In the genomic region with DNA sequence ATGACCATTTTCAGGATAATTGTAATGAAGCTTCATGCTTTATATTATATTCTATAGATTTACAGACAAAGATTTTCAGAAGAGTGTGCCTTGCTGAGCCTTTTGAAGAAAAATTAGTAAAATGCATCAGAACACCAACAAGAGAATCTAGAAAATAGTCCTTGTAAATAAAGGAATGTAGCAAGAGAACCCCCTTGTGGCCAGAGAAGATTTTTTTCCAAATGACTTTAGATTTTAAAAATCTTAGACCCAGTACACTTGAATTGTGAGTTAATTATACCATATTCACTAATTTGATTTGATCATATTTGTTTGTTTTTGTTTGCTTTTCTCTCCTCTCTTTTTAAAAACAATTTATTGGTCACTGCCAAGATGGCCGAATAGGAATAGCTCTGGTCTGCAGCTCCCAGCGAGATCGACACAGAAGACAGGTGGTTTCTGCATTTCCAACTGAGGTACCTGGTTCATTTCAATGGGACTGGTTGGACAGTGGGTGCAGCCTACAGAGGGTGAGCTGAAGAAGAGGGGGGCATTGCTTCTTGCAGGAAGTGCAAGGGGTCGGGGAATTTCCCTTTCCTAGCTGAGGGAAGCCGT, we compare ENCODE assay signal across 1 cellular context.
TF ChIP-seq lines count a peak whose summit lies in the region.

No MANE protein-coding gene starts in this region.

TF ChIP-seq in HepG2, 621 proteins besides CTCF, POLR2A, EP300 and RAD21 (continued from another document):
- TF ChIP-seq ZFP36 (IDR thresholded peaks at IDR 0.05; ENCODE audit: borderline replicate concordance, low read depth, low read length, partially characterized antibody) (no peak), ZNF883 (CRISPR knock-in tag; IDR thresholded peaks at IDR 0.05; ENCODE audit: not compliant biosample characterization) (no peak), RELA (CRISPR knock-in tag; IDR thresholded peaks at IDR 0.05) (no peak), ZSCAN12 (CRISPR knock-in tag; IDR thresholded peaks at IDR 0.05) (no peak)
